ENCODE assay signal across 11 cellular contexts in the genomic region with DNA sequence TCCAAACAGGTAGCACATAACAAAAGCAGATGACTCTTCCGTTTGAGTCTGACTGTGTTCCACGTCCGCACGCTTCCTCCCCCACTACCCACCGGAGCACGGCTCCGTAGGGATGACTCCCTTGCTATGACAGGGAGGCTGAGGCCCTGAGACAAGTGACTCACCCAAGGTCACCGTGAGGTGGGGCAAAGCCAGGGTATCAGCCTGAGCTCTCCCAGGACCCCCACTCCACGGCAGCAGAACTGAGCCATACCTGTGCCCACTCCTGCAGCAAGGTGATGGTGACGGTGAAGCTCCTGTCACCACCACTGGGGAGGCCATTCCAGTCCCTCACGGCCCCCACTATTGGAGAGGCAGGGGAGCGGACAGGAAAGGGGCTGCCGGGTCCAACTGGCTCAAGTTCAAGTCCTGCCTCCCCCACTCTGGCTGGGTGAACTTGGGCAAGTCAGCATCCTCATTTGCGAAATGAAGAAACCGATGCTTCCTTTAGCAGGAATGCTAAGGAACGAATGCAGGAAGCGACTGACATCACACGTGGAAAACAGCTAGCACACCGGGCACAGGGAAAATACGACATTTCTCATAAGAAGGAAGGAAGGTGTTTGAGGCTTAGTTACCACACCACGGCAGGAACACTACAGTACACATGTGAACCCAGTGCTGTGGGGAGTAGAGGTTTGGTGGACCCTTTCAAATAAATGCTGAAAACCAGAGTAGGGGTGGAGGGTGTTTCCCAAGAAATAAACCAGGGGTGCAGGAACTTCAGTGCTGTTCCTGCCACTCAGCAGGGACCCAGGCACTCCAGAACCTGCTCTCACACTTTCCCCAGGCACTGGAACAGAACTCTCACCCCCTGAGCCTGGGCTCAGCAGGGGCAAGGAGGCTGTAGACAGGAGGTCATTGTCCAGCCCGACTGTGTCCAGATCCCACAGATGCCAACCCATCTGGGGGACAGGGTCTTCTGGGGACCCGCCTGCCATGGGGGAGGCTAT. TPM values are rescaled to one million over a fixed set of nuclear protein-coding genes. Genes with fewer than 3 reads are reported as not detected.
A peak's percentile ranks its signal among the peaks of the same experiment; 100 is the strongest.
DNase-seq lines count a peak whose midpoint lies in the region; ATAC-seq and TF ChIP-seq lines count a peak whose summit lies in the region.
"Had no signal": no experiment of that assay in that cellular context is flagged by ENCODE, and none has a peak within 500 bp of the region (broad histone marks: within the 10 kb centered on the region; RNA-seq: fewer than 3 reads in every experiment).

No MANE protein-coding gene starts in this region.

- H3K4me1 ChIP-seq in gastroesophageal sphincter: peaks cover 0 to 23% (median 0%) of the 10 kb centered on the region in 3 donors
- H3K4me1 ChIP-seq in neuronal stem cell (ENCODE audit: control insufficient read depth in 2 of 2, insufficient read depth in 1 of 2, low read depth in 1 of 2, low read length in 2 of 2): peaks cover 5 to 6% of the 10 kb centered on the region in 2 donors
- H3K4me1 ChIP-seq in vagina: peaks cover 26% of the 10 kb centered on the region
- H3K4me1 ChIP-seq: SJCRH30 had no signal

- H3K27me3 ChIP-seq in gastroesophageal sphincter (peaks cover 9% of the 10 kb centered on the region), neuronal stem cell (ENCODE audit: control insufficient read depth in 3 of 3, insufficient read depth in 3 of 3, low read depth in 1 of 3, low read length in 3 of 3) (no peaks in the 10 kb centered on the region), vagina (no peaks in the 10 kb centered on the region)
- H3K27me3 ChIP-seq: MG63, SJCRH30 had no signal

- H2BK15ac ChIP-seq in neuronal stem cell (ENCODE audit: low read length): peak overlapping the region; percentile 71

- WGBS in gastroesophageal sphincter (ENCODE audit: low coverage in 1 of 2), 2 donors: 50 to 67% methylated on average over 10 to 12 of the region's 23 CpGs
- no CpG with 5 or more reads among the region's 23 CpGs for WGBS in neuronal stem cell (ENCODE audit: extremely low coverage in 2 of 2, insufficient read length in 2 of 2, insufficient replicate concordance in 1 of 2), 2 donors

- H2BK120ac ChIP-seq in neuronal stem cell (ENCODE audit: low read depth, low read length): no peak overlapping the region

- H3K4me3 ChIP-seq in gastroesophageal sphincter: peak overlapping the region in 1 of 2 donors; percentile 3
- no peak overlapping the region for H3K4me3 ChIP-seq in neuronal stem cell (ENCODE audit: low read length in 2 of 2)
- no peak overlapping the region for H3K4me3 ChIP-seq in vagina
- H3K4me3 ChIP-seq: MG63, SJCRH30 had no signal

- H3K36me3 Mint-ChIP-seq in activated CD8-positive, alpha-beta T cell treated with anti-CD3 and anti-CD28 coated beads, Interleukin-2, amount 10 ng/mL, durations not matched to agents 7 days and 5 days (ENCODE audit: low read depth): no peaks in the 10 kb centered on the region

- H3K23ac ChIP-seq in neuronal stem cell (ENCODE audit: low read depth, low read length, poor library complexity): no peak overlapping the region

- peak overlapping the region in 3 of 4 donors; percentile 67 to 74 (median 70) for H3K27ac ChIP-seq in gastroesophageal sphincter
- no peak overlapping the region for H3K27ac ChIP-seq in neuronal stem cell (replicated peaks; ENCODE audit: low read length)
- H3K27ac ChIP-seq in vagina: peak overlapping the region; percentile 78
- H3K27ac ChIP-seq: SJCRH30 had no signal

- peaks cover 10% of the 10 kb centered on the region for H3K27me3 Mint-ChIP-seq in activated CD8-positive, alpha-beta T cell treated with anti-CD3 and anti-CD28 coated beads, Interleukin-2, amount 10 ng/mL, durations not matched to agents 7 days and 5 days (ENCODE audit: low read depth)

- no peak overlapping the region for H4K8ac ChIP-seq in neuronal stem cell (ENCODE audit: low read depth, low read length)

- no peaks in the 10 kb centered on the region for H3K79me1 ChIP-seq in neuronal stem cell (ENCODE audit: low read depth, low read length)

- peak overlapping the region; percentile 86 for H2BK12ac ChIP-seq in neuronal stem cell (ENCODE audit: low read length)

- no peak overlapping the region for H3K4me2 ChIP-seq in neuronal stem cell (ENCODE audit: insufficient read depth, low read length, poor library complexity, severe bottlenecking)

- TF ChIP-seq CTCF in gastroesophageal sphincter (IDR thresholded peaks at IDR 0.05) (no peak), vagina (IDR thresholded peaks at IDR 0.05) (no peak)

- in situ Hi-C loops in G401 (cut with HindIII; ENCODE audit: low sequenced_read_pairs): no loop called here

- H3K4me1 Mint-ChIP-seq in activated CD8-positive, alpha-beta T cell treated with anti-CD3 and anti-CD28 coated beads, Interleukin-2, amount 10 ng/mL, durations not matched to agents 7 days and 5 days (ENCODE audit: low read depth): no peaks in the 10 kb centered on the region

- H3K36me3 ChIP-seq in gastroesophageal sphincter: no peaks in the 10 kb centered on the region
- H3K36me3 ChIP-seq in neuronal stem cell (replicated peaks in 1 of 2; ENCODE audit: control insufficient read depth in 2 of 2, insufficient read depth in 2 of 2, low read length in 2 of 2): no peaks in the 10 kb centered on the region
- no peaks in the 10 kb centered on the region for H3K36me3 ChIP-seq in vagina
- H3K36me3 ChIP-seq: MG63, SJCRH30 had no signal

- no peak overlapping the region for H3K9ac ChIP-seq in neuronal stem cell (ENCODE audit: low read depth, low read length, poor library complexity)

- TF ChIP-seq POLR2A in gastroesophageal sphincter (IDR thresholded peaks at IDR 0.05) (no peak), vagina (IDR thresholded peaks at IDR 0.05) (no peak)

- intact Hi-C loops in vagina (cut with DNase I): no loop called here

- no peak overlapping the region for H3K14ac ChIP-seq in neuronal stem cell (ENCODE audit: low read length)

- H3K18ac ChIP-seq in neuronal stem cell (ENCODE audit: low read length): peak overlapping the region; percentile 77

- peak; percentile 8 for ATAC-seq in gastroesophageal sphincter
- ATAC-seq in GM19324 (IDR thresholded peaks at IDR 0.05; ENCODE audit: low FRiP score, unreplicated experiment): no peak
- no peak for ATAC-seq in activated CD8-positive, alpha-beta T cell treated with anti-CD3 and anti-CD28 coated beads, Interleukin-2, amount 10 ng/mL, durations not matched to agents 7 days and 5 days
- ATAC-seq: activated CD4-positive, CD25-positive, alpha-beta regulatory T cell treated with anti-CD3 and anti-CD28 coated beads, Interleukin-2, amount 50 U/mL, for 24 hours had no signal

- POLR2A ChIA-PET in activated CD8-positive, alpha-beta T cell treated with anti-CD3 and anti-CD28 coated beads, Interleukin-2, amount 10 ng/mL, durations not matched to agents 7 days and 5 days (lab: Charles Lee): no interaction called here

- H3K4me3 Mint-ChIP-seq in activated CD8-positive, alpha-beta T cell treated with anti-CD3 and anti-CD28 coated beads, Interleukin-2, amount 10 ng/mL, durations not matched to agents 7 days and 5 days: no peak overlapping the region

- H4K91ac ChIP-seq in neuronal stem cell (ENCODE audit: low read depth, low read length, poor library complexity): no peak overlapping the region

- H2BK5ac ChIP-seq in neuronal stem cell (ENCODE audit: low read length): peak overlapping the region; percentile 84

- H3K27ac Mint-ChIP-seq in activated CD8-positive, alpha-beta T cell treated with anti-CD3 and anti-CD28 coated beads, Interleukin-2, amount 10 ng/mL, durations not matched to agents 7 days and 5 days: no peak overlapping the region

- H3K9me3 Mint-ChIP-seq in activated CD8-positive, alpha-beta T cell treated with anti-CD3 and anti-CD28 coated beads, Interleukin-2, amount 10 ng/mL, durations not matched to agents 7 days and 5 days (ENCODE audit: insufficient read depth): no peaks in the 10 kb centered on the region

- peak overlapping the region; percentile 77 for H2AFZ ChIP-seq in neuronal stem cell (ENCODE audit: low read length)

- H3K9me3 ChIP-seq in gastroesophageal sphincter: peaks cover 0 to 10% (median 0%) of the 10 kb centered on the region in 3 donors
- peaks cover 11% of the 10 kb centered on the region in 2 donors for H3K9me3 ChIP-seq in neuronal stem cell (replicated peaks in 1 of 2; ENCODE audit: control insufficient read depth in 2 of 2, insufficient read depth in 1 of 2, low read depth in 1 of 2, low read length in 2 of 2)
- no peaks in the 10 kb centered on the region for H3K9me3 ChIP-seq in vagina
- H3K9me3 ChIP-seq: MG63, SJCRH30 had no signal

- peak; percentile 50 for DNase-seq in activated effector memory CD4-positive, alpha-beta T cell treated with anti-CD3 and anti-CD28 coated beads, Interleukin-2, amount 50 U/mL, for 16 hours
- DNase-seq in activated effector memory CD4-positive, alpha-beta T cell treated with Interleukin-2 at 50 U/mL for 16 hours: no peak
- DNase-seq in neuronal stem cell (ENCODE audit: low spot score) (no peak), vagina (ENCODE audit: extremely low spot score in 2 of 2) (no peak), G401 (ENCODE audit: low spot score) (no peak)
- no peak for DNase-seq in activated CD8-positive, alpha-beta T cell treated with anti-CD3 and anti-CD28 coated beads, Interleukin-2, amount 10 ng/mL, durations not matched to agents 7 days and 5 days
- DNase-seq: MG63 had no signal

- TF ChIP-seq EP300 in gastroesophageal sphincter (IDR thresholded peaks at IDR 0.05): no peak

- CTCF ChIA-PET in activated CD8-positive, alpha-beta T cell treated with anti-CD3 and anti-CD28 coated beads, Interleukin-2, amount 10 ng/mL, durations not matched to agents 7 days and 5 days (lab: Charles Lee): interaction anchor here (1.4 to 3.3 kb wide), 2 partner anchors 14 kb away, joined by 4 to 15 read pairs; no protein-coding TSS in a partner anchor

- H3K4ac ChIP-seq in neuronal stem cell (ENCODE audit: low read length): no peak overlapping the region

- peak overlapping the region; percentile 5 for H2AK5ac ChIP-seq in neuronal stem cell (ENCODE audit: low read depth, low read length)

RNA-seq across cellular contexts. Expression of a gene that starts 32.4 kb away (rescaled TPM):
- total RNA-seq in gastroesophageal sphincter (100 to 1,000 TPM; 102 to 223 (median 171) TPM), vagina (98.0 TPM)
- polyA plus RNA-seq in neuronal stem cell (2013, experiment 1 of 2): 9.3 TPM
- 9.2 TPM for polyA plus RNA-seq in neuronal stem cell (2013, experiment 2 of 2)
- total RNA-seq in G401 (2014; rRNA removed; shearing (Covaris generic)): 7.9 and 9.6 TPM in 2 replicates
- 1 to 10 TPM; 8.6 to 8.7 TPM for total RNA-seq in activated CD8-positive, alpha-beta T cell treated with anti-CD3 and anti-CD28 coated beads, Interleukin-2, amount 10 ng/mL, durations not matched to agents 7 days and 5 days

RNA-seq across cellular contexts. Expression of a gene that starts 59.9 kb away (rescaled TPM):
- total RNA-seq in gastroesophageal sphincter (10 to 100 TPM in 3 of 4 donors, 1 to 10 TPM in 1; 7.1 to 27.9 (median 15.1) TPM), vagina (4.7 TPM)
- 2.6 TPM for polyA plus RNA-seq in neuronal stem cell (2013, experiment 1 of 2)
- polyA plus RNA-seq in neuronal stem cell (2013, experiment 2 of 2): 2.8 TPM
- total RNA-seq in G401 (2014; rRNA removed; shearing (Covaris generic)): 5.0 and 17.1 TPM in 2 replicates
- total RNA-seq in activated CD8-positive, alpha-beta T cell treated with anti-CD3 and anti-CD28 coated beads, Interleukin-2, amount 10 ng/mL, durations not matched to agents 7 days and 5 days: under 1 TPM; 0.18 to 0.34 TPM
